Comparison of ENCODE assay signal across 11 cellular contexts in genomic region chr1:222489496-222489895, GRCh38. TPM values are rescaled to one million over a fixed set of nuclear protein-coding genes. Genes with fewer than 3 reads are reported as not detected.
A peak's percentile ranks its signal among the peaks of the same experiment; 100 is the strongest.
DNase-seq lines count a peak whose midpoint lies in the region; ATAC-seq, FAIRE-seq and TF ChIP-seq lines count a peak whose summit lies in the region.
"Not testable (repeated sequence)": the region's sequence is repeated elsewhere in the genome, so short reads cannot be mapped to it uniquely, and the experiment has no call there.
"Had no signal": no experiment of that assay in that cellular context is flagged by ENCODE, and none has a peak within 500 bp of the region (broad histone marks: within the 10 kb centered on the region; RNA-seq: fewer than 3 reads in every experiment).

No MANE protein-coding gene starts in this region.

- H3K36me3 ChIP-seq in IMR-90 (ENCODE audit: control insufficient read depth, insufficient read depth, low read length): not testable (repeated sequence)

- dilution Hi-C loops in IMR-90 (cut with HindIII; ENCODE audit: low sequenced_read_pairs, unreplicated experiment): not testable (repeated sequence)

- H4K8ac ChIP-seq in IMR-90 (ENCODE audit: low read depth in 2 of 2, low read length in 2 of 2): not testable (repeated sequence)

- ATAC-seq in A549; IMR-90 (ENCODE audit: low read depth): not testable (repeated sequence)

- not testable (repeated sequence) for DNase-seq in A549 (ENCODE audit: low read depth in 1 of 2, low spot score in 1 of 2)
- DNase-seq in ELR (ENCODE audit: low read depth) (peak; percentile 85), IMR-90 (peak; percentile 95), RCC 7860 (ENCODE audit: low spot score) (peak; percentile 77), astrocyte of the cerebellum (ENCODE audit: low read depth) (peak; percentile 35), epithelial cell of prostate (ENCODE audit: low read depth, low spot score) (peak; percentile 68), foreskin fibroblast (peak; percentile 85 to 92), skeletal muscle cell (ENCODE audit: low read depth) (peak; percentile 73)

- H3K14ac ChIP-seq in IMR-90 (replicated peaks; ENCODE audit: low read depth, low read length): not testable (repeated sequence)

- H4K5ac ChIP-seq in IMR-90 (ENCODE audit: low read depth, low read length): not testable (repeated sequence)

- not testable (repeated sequence) for FAIRE-seq in A549 (lab: Jason Lieb, UNC)
- FAIRE-seq in RCC 7860 (lab: Jason Lieb, UNC): peak; percentile 45

- H4K91ac ChIP-seq in IMR-90 (ENCODE audit: insufficient read depth, low read depth, low read length): not testable (repeated sequence)

- not testable (repeated sequence) for H3K27me3 ChIP-seq in IMR-90 (ENCODE audit: control insufficient read depth, insufficient read depth, low read length)

- not testable (repeated sequence) for H3K4ac ChIP-seq in IMR-90 (ENCODE audit: low read depth, low read length)

- in situ Hi-C loops in IMR-90 (cut with MboI; ENCODE audit: low sequenced_read_pairs); astrocyte of the cerebellum (cut with HindIII; ENCODE audit: low sequenced_read_pairs): not testable (repeated sequence)

- H4K20me1 ChIP-seq in IMR-90 (ENCODE audit: insufficient read depth, low read length): not testable (repeated sequence)

- not testable (repeated sequence) for TF ChIP-seq CTCF in A549 (IDR thresholded peaks at IDR 0.05); IMR-90 (conservative IDR thresholded peaks at IDR 0.05; ENCODE audit: low read depth, low read length); astrocyte of the cerebellum (IDR thresholded peaks at IDR 0.05; ENCODE audit: low read depth, low read length, missing control alignments); foreskin fibroblast (IDR thresholded peaks at IDR 0.05; ENCODE audit: low read depth, low read length)

- not testable (repeated sequence) for H2AK9ac ChIP-seq in IMR-90 (replicated peaks; ENCODE audit: low read depth, low read length, poor library complexity)

- H3K56ac ChIP-seq in IMR-90 (ENCODE audit: extremely low read depth, insufficient read depth, low read length): not testable (repeated sequence)

- H3K9me1 ChIP-seq in IMR-90 (ENCODE audit: insufficient read depth, low read length): not testable (repeated sequence)

- H3K18ac ChIP-seq in IMR-90 (ENCODE audit: low read depth, low read length): not testable (repeated sequence)

- not testable (repeated sequence) for TF ChIP-seq POLR2A in A549 (IDR thresholded peaks at IDR 0.05; ENCODE audit: low read length); IMR-90 (IDR thresholded peaks at IDR 0.05; ENCODE audit: low read depth, low read length)

- not testable (repeated sequence) for TF ChIP-seq EP300 in A549 (IDR thresholded peaks at IDR 0.05)

- CTCF ChIA-PET in A549 (lab: Yijun Ruan, JAX); IMR-90 (lab: Yijun Ruan, JAX): not testable (repeated sequence)

- H3K23ac ChIP-seq in IMR-90 (ENCODE audit: low read depth, low read length): not testable (repeated sequence)

- POLR2A ChIA-PET in A549 (lab: Yijun Ruan, JAX); IMR-90 (lab: Charles Lee; ENCODE audit: unreplicated experiment): not testable (repeated sequence)

- not testable (repeated sequence) for H3K4me1 ChIP-seq in A549; IMR-90 (ENCODE audit: control insufficient read depth, insufficient read depth, low read length)

- TF ChIP-seq RAD21 in A549 (conservative IDR thresholded peaks at IDR 0.05 in 1 of 2, IDR thresholded peaks at IDR 0.05 in 1 of 2); IMR-90 (IDR thresholded peaks at IDR 0.05; ENCODE audit: low read length): not testable (repeated sequence)

- H2AK5ac ChIP-seq in IMR-90 (ENCODE audit: low read depth, low read length): not testable (repeated sequence)

- H3K9ac ChIP-seq in IMR-90 (ENCODE audit: low read depth, low read length): not testable (repeated sequence)

- WGBS in A549 (ENCODE audit: missing lambda C conversion rate): 56% methylated on average over 5 of the region's 5 CpGs
- WGBS in IMR-90 (ENCODE audit: extremely low coverage in 2 of 2, insufficient read length in 1 of 2), 2 experiments: no CpG with 5 or more reads among the region's 5 CpGs

- not testable (repeated sequence) for H3K27ac ChIP-seq in A549; IMR-90 (ENCODE audit: insufficient read depth, low read length); epithelial cell of prostate

- not testable (repeated sequence) for H2BK15ac ChIP-seq in IMR-90 (ENCODE audit: low read depth, low read length)

- H2BK5ac ChIP-seq in IMR-90 (ENCODE audit: low read depth, low read length, poor library complexity, severe bottlenecking): not testable (repeated sequence)

- H2BK20ac ChIP-seq in IMR-90 (ENCODE audit: low read depth, low read length): not testable (repeated sequence)

- not testable (repeated sequence) for H2AFZ ChIP-seq in IMR-90 (replicated peaks; ENCODE audit: low read length, poor library complexity)

- not testable (repeated sequence) for H2BK120ac ChIP-seq in IMR-90 (ENCODE audit: low read depth, low read length)

- BruUV-seq in IMR-90 (replicated peaks; lab: Mats Ljungman, UMichigan): not testable (repeated sequence)

- H3K4me2 ChIP-seq in A549; IMR-90 (ENCODE audit: low read depth, low read length): not testable (repeated sequence)

- not testable (repeated sequence) for H3K79me1 ChIP-seq in IMR-90 (ENCODE audit: low read depth in 1 of 2, low read length in 2 of 2)

- not testable (repeated sequence) for H3K9me3 ChIP-seq in A549; IMR-90 (ENCODE audit: control insufficient read depth, insufficient read depth, low read length)

- H3K4me3 ChIP-seq in A549; IMR-90 (ENCODE audit: insufficient read depth, low read depth, low read length); astrocyte of the cerebellum (ENCODE audit: low read depth, low read length); foreskin fibroblast (ENCODE audit: low read depth in 1 of 2, low read length in 2 of 2); skeletal muscle cell (ENCODE audit: low read depth, low read length): not testable (repeated sequence)

- intact Hi-C loops in IMR-90 (cut with micrococcal nuclease): not testable (repeated sequence)

TF ChIP-seq in A549, 52 proteins besides CTCF, POLR2A, EP300 and RAD21:
- peak in 1 of 2 experiments; percentile 56; a peak in 1 of 4 replicates for TF ChIP-seq CEBPB (IDR thresholded peaks at IDR 0.05)
- not testable (repeated sequence) for TF ChIP-seq FOSL2 (IDR thresholded peaks at IDR 0.05)
- peak; percentile 44; the same call in 1 of the 2 replicates for TF ChIP-seq FOSL2 (CRISPR knock-in tag; IDR thresholded peaks at IDR 0.05)

TF ChIP-seq in IMR-90, 13 proteins besides CTCF, POLR2A, EP300 and RAD21:
- TF ChIP-seq CEBPB (IDR thresholded peaks at IDR 0.05; ENCODE audit: low read depth, low read length) (peak; percentile 84), FOS (IDR thresholded peaks at IDR 0.05; ENCODE audit: low read depth, low read length) (0 out of 2 replicates have a peak, but pooled peaks have one; percentile 22)

RNA-seq across cellular contexts. Expression of gene HHIPL2, which starts 58.4 kb away (rescaled TPM):
- polyA plus RNA-seq in A549 (2011; rRNA removed) (19.6 and 21.0 TPM in 2 replicates), A549 (2017; fragmentation: RNase III; extraction: RNeasy Plus Mini Kit Qiagen cat#74134 plus additional on column Dnase treatment) (10.5 to 16.6 TPM (median 14.3 TPM) in 3 replicates), IMR-90 (2012; rRNA removed) (0.12 and 0.17 TPM in 2 replicates)
- polyA plus RNA-seq in A549 (2012; cell fraction: cytosol; rRNA removed): 6.3 and 8.3 TPM in 2 replicates
- polyA plus RNA-seq in A549 (2012; cell fraction: nucleus; rRNA removed): 16.9 and 25.6 TPM in 2 replicates
- 8.1 and 11.6 TPM in 2 replicates for polyA minus RNA-seq in A549 (2011; rRNA and poly(A)+ RNA removed)
- total RNA-seq in IMR-90 (2012; rRNA removed): under 0.01 TPM in 1 of 2 replicates, not detected in the other
- polyA plus RNA-seq in IMR-90 (2012; cell fraction: cytosol; rRNA removed): 0.02 and 0.29 TPM in 2 replicates
- 0.41 and 2.6 TPM in 2 replicates for polyA plus RNA-seq in IMR-90 (2012; cell fraction: nucleus; rRNA removed; ENCODE audit: low replicate concordance)
- total RNA-seq: activated CD8-positive, alpha-beta T cell treated with anti-CD3 and anti-CD28 coated beads for 36 hours; left lobe of liver; T-helper 2 cell treated with Interferon-gamma antibody and Interleukin-4, amounts not matched to agents 100 ng/mL and 5 ng/mL, for 36 hours had no signal
